In the genomic region with DNA sequence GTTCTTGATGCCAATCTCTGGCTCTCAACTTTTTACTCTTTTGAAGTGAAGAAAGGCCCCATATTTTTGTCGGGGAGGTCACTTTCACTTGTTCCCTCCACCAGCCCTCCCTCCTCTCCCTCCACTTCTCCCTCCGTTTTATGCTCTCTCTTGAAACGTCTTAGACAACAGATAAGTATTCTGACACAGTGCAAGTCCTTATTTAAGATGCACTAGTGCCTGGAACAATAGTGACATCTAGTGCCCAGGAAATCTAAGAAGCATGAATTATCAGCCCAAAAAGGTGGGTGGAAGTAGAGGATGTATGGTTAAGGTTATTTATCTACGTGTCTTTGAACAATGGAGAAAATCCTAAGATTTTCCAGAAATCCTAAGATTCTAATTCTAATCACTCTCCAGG, we compare ENCODE assay signal across 8 cellular contexts. TPM values are rescaled to one million over a fixed set of nuclear protein-coding genes. Genes with fewer than 3 reads are reported as not detected.
DNase-seq lines count a peak whose midpoint lies in the region; ATAC-seq, FAIRE-seq and TF ChIP-seq lines count a peak whose summit lies in the region.

No MANE protein-coding gene starts in this region.

- no peaks in the 10 kb centered on the region for H3K27me3 ChIP-seq in dorsolateral prefrontal cortex

- ATAC-seq in GM18520 (IDR thresholded peaks at IDR 0.05; ENCODE audit: unreplicated experiment): no peak

- DNase-seq in COLO829 (ENCODE audit: low spot score): peak; percentile 37
- DNase-seq in GM19239 (ENCODE audit: insufficient read length, low spot score): no peak
- DNase-seq in OCI-M1 (lab: John Stamatoyannopoulos, UW): peak; percentile 72
- no peak for DNase-seq in dorsolateral prefrontal cortex
- peak; percentile 81 for DNase-seq in midbrain (lab: John Stamatoyannopoulos, UW)
- DNase-seq in GM19240 (ENCODE audit: insufficient read length, low spot score): no peak
- no peak for DNase-seq in T-helper 9 cell

- intact Hi-C loops in dorsolateral prefrontal cortex (cut with DNase I): loop anchor here (1.0 to 10.0 kb wide), 4 partner anchors 36 to 303 kb away; partner anchors contain the start of genes SLC12A3 (in 2 of the 2) and CETP (in 1 of the 2)

- peak; percentile 30 to 91 (median 76) for TF ChIP-seq CTCF in dorsolateral prefrontal cortex (IDR thresholded peaks at IDR 0.05 in 54 of 56, conservative IDR thresholded peaks at IDR 0.05 in 2 of 56; ENCODE audit: low read depth in 1 of 56, partially characterized antibody in 56 of 56)

- H3K27ac ChIP-seq in dorsolateral prefrontal cortex: peak overlapping the region in 54 of 59 donors; percentile 24 to 89 (median 78)

- peak; percentile 82 for FAIRE-seq in GM19239 (lab: Jason Lieb, UNC)

- H3K4me3 ChIP-seq in dorsolateral prefrontal cortex: peak overlapping the region in 9 of 59 donors; percentile 1 to 33 (median 17)

RNA-seq across cellular contexts. Expression of gene PSME3IP1, which starts 17.9 kb away (rescaled TPM):
- total RNA-seq in dorsolateral prefrontal cortex: 100 to 1,000 TPM; 100 to 178 (median 132) TPM

RNA-seq across cellular contexts. Expression of gene RSPRY1, which starts 18.2 kb away (rescaled TPM):
- 10 to 100 TPM; 21.4 to 53.0 (median 33.6) TPM for total RNA-seq in dorsolateral prefrontal cortex

Comparison
In these comparisons a context has a peak if more than half of its experiments do, and no peak if none do; other contexts are left out.
1. DNase-seq: peak in COLO829 (single experiment), OCI-M1 (single experiment) and midbrain (single experiment); none in GM19239 (single experiment), dorsolateral prefrontal cortex (0 of 10), GM19240 (single experiment) and T-helper 9 cell (single experiment).